ENCODE assay signal across 8 cellular contexts in genomic region chr2:208254871-208255556, GRCh38. TPM values are rescaled to one million over a fixed set of nuclear protein-coding genes. Genes with fewer than 3 reads are reported as not detected.
DNase-seq lines count a peak whose midpoint lies in the region; FAIRE-seq and TF ChIP-seq lines count a peak whose summit lies in the region.

Gene IDH1 (minus strand): TSS chr2:208255071. CDS start chr2:208251551, 3,520 bp downstream.

- H3K27ac ChIP-seq in neural progenitor cell, result peak within 1 kb of the TSS; percentile 84

- peaks cover 39% of the 10 kb centered on the region for H3K4me1 ChIP-seq in neural progenitor cell

- H3K27me3 ChIP-seq in neural progenitor cell, result no peaks in the 10 kb centered on the region

- H3K27me3 Mint-ChIP-seq in neural progenitor cell (ENCODE audit: insufficient read depth, low read depth), result no peaks in the 10 kb centered on the region

- peak; percentile 96 for DNase-seq in G401 (ENCODE audit: low spot score)
- peak; percentile 79 for DNase-seq in H54 (ENCODE audit: insufficient read length, low spot score)
- peak; percentile 95 for DNase-seq in LoVo (ENCODE audit: low spot score)
- DNase-seq in SHP77 (lab: John Stamatoyannopoulos, UW), result peak; percentile 93 to 94
- DNase-seq in activated effector memory CD4-positive, alpha-beta T cell treated with anti-CD3 and anti-CD28 coated beads, Interleukin-2, amount 50 U/mL, for 16 hours, result peak; percentile 98
- DNase-seq in fibroblast of the conjunctiva (ENCODE audit: low read depth), result peak; percentile 90
- DNase-seq in neural progenitor cell (ENCODE audit: low spot score), result peak; percentile 98
- DNase-seq in stromal cell of bone marrow (ENCODE audit: low read depth), result peak; percentile 89

- in situ Hi-C loops in G401 (cut with HindIII; ENCODE audit: low sequenced_read_pairs), result no loop called here

- H3K36me3 Mint-ChIP-seq in neural progenitor cell, result peaks cover 19% of the 10 kb centered on the region

- H2AFZ ChIP-seq in neural progenitor cell (replicated peaks), result peak within 1 kb of the TSS; percentile 67

- FAIRE-seq in H54 (lab: Jason Lieb, UNC), result peak; percentile 86

- peak within 1 kb of the TSS; percentile 48 for H3K9ac ChIP-seq in neural progenitor cell

- peak within 1 kb of the TSS; percentile 78 for H3K4me2 ChIP-seq in neural progenitor cell

- peaks cover 28% of the 10 kb centered on the region for H3K36me3 ChIP-seq in neural progenitor cell

- peaks cover 40% of the 10 kb centered on the region for H3K79me2 ChIP-seq in neural progenitor cell (ENCODE audit: low read depth)

- peak; percentile 72 for TF ChIP-seq CTCF in neural progenitor cell (IDR thresholded peaks at IDR 0.05)

- H3K27ac Mint-ChIP-seq in neural progenitor cell, result peak within 1 kb of the TSS; percentile 96

- peak within 1 kb of the TSS; percentile 99 for H3K4me3 Mint-ChIP-seq in neural progenitor cell

- H3K9me3 Mint-ChIP-seq in neural progenitor cell, result no peaks in the 10 kb centered on the region

- H3K4me1 Mint-ChIP-seq in neural progenitor cell, result peaks cover 36% of the 10 kb centered on the region

- H3K4me3 ChIP-seq in neural progenitor cell, result peak within 1 kb of the TSS; percentile 83

- peaks cover 35% of the 10 kb centered on the region for H3F3A ChIP-seq in neural progenitor cell (ENCODE audit: low read depth)

- H4K20me1 ChIP-seq in neural progenitor cell (ENCODE audit: low read depth), result peaks cover 25% of the 10 kb centered on the region

- no peak for TF ChIP-seq POLR2A in H54 (IDR thresholded peaks at IDR 0.05; ENCODE audit: low read depth, low read length)

- no peaks in the 10 kb centered on the region for H3K9me3 ChIP-seq in neural progenitor cell (ENCODE audit: low read depth)

RNA-seq across cellular contexts. Expression of gene IDH1, which starts in this region (rescaled TPM):
- 440 and 536 TPM in 2 replicates for total RNA-seq in G401 (2014; rRNA removed; shearing (Covaris generic))
- total RNA-seq in neural progenitor cell (ENCODE audit: low replicate concordance), result 236 and 308 TPM in 2 replicates

Comparison
In these comparisons a context has a peak if more than half of its experiments do, and no peak if none do; other contexts are left out.
1. Peak in every context shown above with its lines: DNase-seq, H3K4me3 ChIP-seq and H3K27ac ChIP-seq.